21 cellular contexts compared by ENCODE assay signal in the genomic region with DNA sequence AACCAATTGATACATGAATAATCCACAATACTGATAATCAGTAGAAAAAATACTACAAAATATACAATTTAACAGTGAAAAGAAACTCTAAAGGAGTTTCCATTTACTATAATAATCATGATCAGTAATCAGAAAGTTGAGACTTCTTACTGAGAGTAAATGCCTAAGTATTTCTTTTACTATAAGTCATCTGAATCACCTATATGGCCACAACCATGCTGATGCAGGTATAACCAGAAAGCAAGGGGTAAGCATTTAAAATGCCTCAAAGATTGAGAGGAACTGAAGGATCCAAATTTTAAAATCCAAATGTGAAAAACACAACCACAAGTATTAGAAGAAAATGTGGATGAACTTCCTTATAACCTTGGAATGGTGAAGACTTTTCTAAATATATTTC. TPM values are rescaled to one million over a fixed set of nuclear protein-coding genes. Genes with fewer than 3 reads are reported as not detected.
A peak's percentile ranks its signal among the peaks of the same experiment; 100 is the strongest.
DNase-seq lines count a peak whose midpoint lies in the region; ATAC-seq, FAIRE-seq and TF ChIP-seq lines count a peak whose summit lies in the region.
"Had no signal": no experiment of that assay in that cellular context is flagged by ENCODE, and none has a peak within 500 bp of the region (broad histone marks: within the 10 kb centered on the region; RNA-seq: fewer than 3 reads in every experiment).

No MANE protein-coding gene starts in this region.

- CTCF ChIA-PET in CD4-positive, alpha-beta memory T cell (lab: Charles Lee; ENCODE audit: partially characterized antibody): interaction anchor here (1.2 to 1.3 kb wide), 2 partner anchors 22 to 40 kb away, joined by 5 to 10 read pairs; a partner anchor contains a TSS
- CTCF ChIA-PET in activated CD8-positive, alpha-beta T cell treated with anti-CD3 and anti-CD28 coated beads, Interleukin-2, amount 10 ng/mL, durations not matched to agents 7 days and 5 days (lab: Charles Lee): interaction anchor here (1.5 to 1.7 kb wide), 2 partner anchors 42 to 110 kb away, joined by 3 to 6 read pairs; no protein-coding TSS in a partner anchor
- CTCF ChIA-PET in endothelial cell of umbilical vein (lab: Charles Lee): interaction anchor here (1.4 kb wide), 2 partner anchors 12 kb away, joined by 3 to 4 read pairs; no protein-coding TSS in a partner anchor

- no peaks in the 10 kb centered on the region for H3K27me3 ChIP-seq in CD4-positive, alpha-beta memory T cell (ENCODE audit: insufficient read depth, low read length)
- no peaks in the 10 kb centered on the region for H3K27me3 ChIP-seq in endothelial cell of umbilical vein (ENCODE audit: control insufficient read depth in 2 of 2, insufficient read depth in 2 of 2, low read length in 2 of 2)
- H3K27me3 ChIP-seq: brain microvascular endothelial cell, foreskin keratinocyte, ovary, right lobe of liver had no signal

- intact Hi-C loops in CD4-positive, alpha-beta memory T cell (cut with micrococcal nuclease): loop anchor here (5.0 kb wide), 2 partner anchors 35 to 50 kb away; no protein-coding TSS in a partner anchor
- intact Hi-C loops in endothelial cell of umbilical vein (cut with micrococcal nuclease) (no loop called here), kidney (cut with DNase I) (no loop called here)

- BruUV-seq in endothelial cell of umbilical vein (replicated peaks; lab: Mats Ljungman, UMichigan): no TSS peak

- no peaks in the 10 kb centered on the region for H3K9me3 ChIP-seq in CD4-positive, alpha-beta memory T cell (ENCODE audit: control insufficient read depth in 1 of 2, low read length in 2 of 2)
- H3K9me3 ChIP-seq in endothelial cell of umbilical vein (replicated peaks; ENCODE audit: control insufficient read depth, insufficient read depth, low read length): no peaks in the 10 kb centered on the region
- no peaks in the 10 kb centered on the region for H3K9me3 ChIP-seq in kidney (ENCODE audit: control insufficient read depth in 1 of 2, low read length in 2 of 2)
- H3K9me3 ChIP-seq: ovary, right lobe of liver had no signal

- no peak overlapping the region for H3K4me3 ChIP-seq in CD4-positive, alpha-beta memory T cell (ENCODE audit: low read length in 2 of 2)
- H3K4me3 ChIP-seq in endothelial cell of umbilical vein (replicated peaks in 1 of 3; ENCODE audit: insufficient read depth in 1 of 3, low read depth in 1 of 3, low read length in 3 of 3): no peak overlapping the region
- no peak overlapping the region for H3K4me3 ChIP-seq in kidney (ENCODE audit: low read length in 2 of 2)
- H3K4me3 ChIP-seq: GM23248, ovary, right lobe of liver had no signal

- peak overlapping the region; percentile 28 for H3K4me2 ChIP-seq in endothelial cell of umbilical vein (ENCODE audit: insufficient read depth, low read length)

- ATAC-seq in activated CD8-positive, alpha-beta T cell treated with anti-CD3 and anti-CD28 coated beads, Interleukin-2, amount 10 ng/mL, durations not matched to agents 7 days and 5 days: no peak
- no peak for ATAC-seq in HG02642 (IDR thresholded peaks at IDR 0.05; ENCODE audit: poor library complexity, unreplicated experiment)
- ATAC-seq: foreskin keratinocyte, right lobe of liver, WTC11 had no signal

- H3K9me1 ChIP-seq in endothelial cell of umbilical vein (replicated peaks; ENCODE audit: control insufficient read depth, extremely low read depth, insufficient read depth, low read length): no peaks in the 10 kb centered on the region

- DNase-seq in CD4-positive, alpha-beta memory T cell: no peak
- DNase-seq in activated CD8-positive, alpha-beta T cell treated with anti-CD3 and anti-CD28 coated beads, Interleukin-2, amount 10 ng/mL, durations not matched to agents 7 days and 5 days: no peak
- DNase-seq in endothelial cell of umbilical vein (ENCODE audit: low read depth, low spot score): no peak
- DNase-seq in 8988T: no peak
- DNase-seq in kidney: no peak
- DNase-seq: brain microvascular endothelial cell, cortex of kidney, foreskin keratinocyte, GM23248, hippocampal formation, islet precursor cell, NCI-H1417 treated with DMSO at 0.1 percent for 48 hours, NCI-H2171, NCI-H69, ovary, right lobe of liver, SHP77 treated with DMSO at 0.1 percent for 48 hours had no signal

- H3K4me1 ChIP-seq in CD4-positive, alpha-beta memory T cell (ENCODE audit: insufficient read depth, low read length): peaks cover 88% of the 10 kb centered on the region
- H3K4me1 ChIP-seq in endothelial cell of umbilical vein (ENCODE audit: control insufficient read depth, extremely low read depth, insufficient read depth, low read length) (peaks cover 86% of the 10 kb centered on the region), kidney (ENCODE audit: control insufficient read depth in 1 of 2, insufficient read depth in 1 of 2, low read depth in 1 of 2, low read length in 2 of 2) (peaks cover 3 to 28% of the 10 kb centered on the region in 2 donors)
- H3K4me1 ChIP-seq: right lobe of liver had no signal

- H2AFZ ChIP-seq in endothelial cell of umbilical vein (ENCODE audit: low read depth, low read length): no peak overlapping the region
- H2AFZ ChIP-seq: GM23248 had no signal

- H3K27ac ChIP-seq in CD4-positive, alpha-beta memory T cell (ENCODE audit: low read depth, low read length): peak overlapping the region; percentile 68
- H3K27ac ChIP-seq in endothelial cell of umbilical vein (ENCODE audit: insufficient read depth, low read depth, low read length): peak overlapping the region; percentile 69
- no peak overlapping the region for H3K27ac ChIP-seq in kidney (ENCODE audit: low read depth in 2 of 2, low read length in 2 of 2)
- H3K27ac ChIP-seq: brain microvascular endothelial cell, foreskin keratinocyte, GM23248, ovary, right lobe of liver had no signal

- FAIRE-seq in endothelial cell of umbilical vein (lab: Jason Lieb, UNC): no peak
- no peak for FAIRE-seq in kidney (lab: Jason Lieb, UNC)

- H3K27ac Mint-ChIP-seq in CD4-positive, alpha-beta memory T cell: peak overlapping the region; percentile 37 to 98 (median 96)
- H3K27ac Mint-ChIP-seq in IgD-negative memory B cell: peak overlapping the region in 2 of 3 donors; percentile 27 to 90
- H3K27ac Mint-ChIP-seq in activated CD8-positive, alpha-beta T cell treated with anti-CD3 and anti-CD28 coated beads, Interleukin-2, amount 10 ng/mL, durations not matched to agents 7 days and 5 days: peak overlapping the region; percentile 98
- H3K27ac Mint-ChIP-seq: type B pancreatic cell, WTC11 had no signal

- POLR2A ChIA-PET in CD4-positive, alpha-beta memory T cell (lab: Charles Lee; ENCODE audit: partially characterized antibody): no interaction called here
- POLR2A ChIA-PET in activated CD8-positive, alpha-beta T cell treated with anti-CD3 and anti-CD28 coated beads, Interleukin-2, amount 10 ng/mL, durations not matched to agents 7 days and 5 days (lab: Charles Lee): interaction anchor here (3.1 kb wide), 1 partner anchor 23 kb away, joined by 13 read pairs; a partner anchor contains a TSS
- POLR2A ChIA-PET in endothelial cell of umbilical vein (lab: Charles Lee): no interaction called here

- H4K20me1 ChIP-seq in endothelial cell of umbilical vein (replicated peaks; ENCODE audit: control insufficient read depth, extremely low read depth, insufficient read depth, low read length): peaks cover 25% of the 10 kb centered on the region

- peaks cover 0 to 2% (median 0%) of the 10 kb centered on the region in 8 donors for H3K9me3 Mint-ChIP-seq in CD4-positive, alpha-beta memory T cell
- H3K9me3 Mint-ChIP-seq in IgD-negative memory B cell: peaks cover 0 to 4% (median 0%) of the 10 kb centered on the region in 3 donors
- H3K9me3 Mint-ChIP-seq in activated CD8-positive, alpha-beta T cell treated with anti-CD3 and anti-CD28 coated beads, Interleukin-2, amount 10 ng/mL, durations not matched to agents 7 days and 5 days (ENCODE audit: insufficient read depth): peaks cover 11% of the 10 kb centered on the region

- no peak for TF ChIP-seq POLR2A in endothelial cell of umbilical vein (IDR thresholded peaks at IDR 0.05; ENCODE audit: low read depth, low read length)

- H3K4me1 Mint-ChIP-seq in CD4-positive, alpha-beta memory T cell: peaks cover 54 to 82% (median 67%) of the 10 kb centered on the region in 4 donors
- peaks cover 50 to 59% (median 54%) of the 10 kb centered on the region in 3 donors for H3K4me1 Mint-ChIP-seq in IgD-negative memory B cell
- peaks cover 74% of the 10 kb centered on the region for H3K4me1 Mint-ChIP-seq in activated CD8-positive, alpha-beta T cell treated with anti-CD3 and anti-CD28 coated beads, Interleukin-2, amount 10 ng/mL, durations not matched to agents 7 days and 5 days (ENCODE audit: low read depth)

- TF ChIP-seq CTCF in endothelial cell of umbilical vein (IDR thresholded peaks at IDR 0.05; ENCODE audit: extremely low read depth in 1 of 2, insufficient read depth in 1 of 2, low read depth in 1 of 2, low read length in 2 of 2) (no peak), kidney (IDR thresholded peaks at IDR 0.05; ENCODE audit: borderline replicate concordance, extremely low read depth, insufficient read depth) (no peak)

- dilution Hi-C loops in endothelial cell of umbilical vein (cut with MboI; ENCODE audit: extremely low pct_ligation_motif_present, low sequenced_read_pairs): no loop called here

- H3K9ac ChIP-seq in endothelial cell of umbilical vein (replicated peaks; ENCODE audit: extremely low read depth, insufficient read depth, low read length) (no peak overlapping the region), kidney (ENCODE audit: low read length in 2 of 2) (no peak overlapping the region)
- H3K9ac ChIP-seq: GM23248 had no signal

- peaks cover 0 to 5% of the 10 kb centered on the region in 2 donors for H3K36me3 Mint-ChIP-seq in CD4-positive, alpha-beta memory T cell
- H3K36me3 Mint-ChIP-seq in IgD-negative memory B cell: peaks cover 6% of the 10 kb centered on the region
- H3K36me3 Mint-ChIP-seq in activated CD8-positive, alpha-beta T cell treated with anti-CD3 and anti-CD28 coated beads, Interleukin-2, amount 10 ng/mL, durations not matched to agents 7 days and 5 days (ENCODE audit: low read depth): peaks cover 42% of the 10 kb centered on the region

- no peaks in the 10 kb centered on the region for H3K36me3 ChIP-seq in CD4-positive, alpha-beta memory T cell (ENCODE audit: insufficient read depth, low read length)
- H3K36me3 ChIP-seq in endothelial cell of umbilical vein (ENCODE audit: control insufficient read depth in 2 of 2, extremely low read depth in 1 of 2, insufficient read depth in 2 of 2, low read length in 2 of 2): peaks cover 0 to 3% of the 10 kb centered on the region in 2 experiments
- no peaks in the 10 kb centered on the region for H3K36me3 ChIP-seq in kidney (ENCODE audit: control insufficient read depth in 1 of 2, insufficient read depth in 2 of 2, low read length in 2 of 2)
- H3K36me3 ChIP-seq: brain microvascular endothelial cell, ovary, right lobe of liver had no signal

- H3K27me3 Mint-ChIP-seq in CD4-positive, alpha-beta memory T cell: no peaks in the 10 kb centered on the region
- no peaks in the 10 kb centered on the region for H3K27me3 Mint-ChIP-seq in IgD-negative memory B cell
- H3K27me3 Mint-ChIP-seq in activated CD8-positive, alpha-beta T cell treated with anti-CD3 and anti-CD28 coated beads, Interleukin-2, amount 10 ng/mL, durations not matched to agents 7 days and 5 days (ENCODE audit: low read depth): no peaks in the 10 kb centered on the region
- H3K27me3 Mint-ChIP-seq: type B pancreatic cell had no signal

- peaks cover 99% of the 10 kb centered on the region for H3K79me2 ChIP-seq in endothelial cell of umbilical vein (ENCODE audit: control insufficient read depth, insufficient read depth, low read length)

- peak overlapping the region in 7 of 8 donors; percentile 24 to 93 (median 44) for H3K4me3 Mint-ChIP-seq in CD4-positive, alpha-beta memory T cell
- H3K4me3 Mint-ChIP-seq in IgD-negative memory B cell: no peak overlapping the region
- peak overlapping the region; percentile 81 for H3K4me3 Mint-ChIP-seq in activated CD8-positive, alpha-beta T cell treated with anti-CD3 and anti-CD28 coated beads, Interleukin-2, amount 10 ng/mL, durations not matched to agents 7 days and 5 days
- H3K4me3 Mint-ChIP-seq: type B pancreatic cell, WTC11 had no signal

RNA-seq across cellular contexts. Expression of a gene that starts 23.4 kb away (rescaled TPM):
- total RNA-seq in CD4-positive, alpha-beta memory T cell: 10 to 100 TPM; 66.9 to 67.4 TPM
- 10 to 100 TPM; 30.5 to 31.5 TPM for polyA plus RNA-seq in CD4-positive, alpha-beta memory T cell
- polyA plus RNA-seq in IgD-negative memory B cell (30.0 TPM), endothelial cell of umbilical vein (53.6 and 61.1 TPM in 2 replicates), kidney (ENCODE audit: insufficient read depth, low read depth, low replicate concordance) (6.6 TPM)
- total RNA-seq in activated CD8-positive, alpha-beta T cell treated with anti-CD3 and anti-CD28 coated beads, Interleukin-2, amount 10 ng/mL, durations not matched to agents 7 days and 5 days: 10 to 100 TPM; 38.2 to 39.5 TPM
- total RNA-seq in endothelial cell of umbilical vein (176 and 193 TPM in 2 replicates), kidney (35.7 TPM)
- 62.9 and 67.5 TPM in 2 replicates for polyA plus RNA-seq in endothelial cell of umbilical vein (2011; cell fraction: cytosol; rRNA removed)
- polyA plus RNA-seq in endothelial cell of umbilical vein (2011; cell fraction: nucleus; rRNA removed): 180 and 190 TPM in 2 replicates
- polyA plus RNA-seq in endothelial cell of umbilical vein (2012): 76.5 and 115 TPM in 2 replicates
- polyA minus RNA-seq in endothelial cell of umbilical vein: 302 and 356 TPM in 2 replicates
- 32.8 TPM for polyA minus RNA-seq in endothelial cell of umbilical vein (2011; cell fraction: cytosol; rRNA and poly(A)+ RNA removed)
- 1,081 and 1,155 TPM in 2 replicates for polyA minus RNA-seq in endothelial cell of umbilical vein (2011; cell fraction: nucleus; rRNA and poly(A)+ RNA removed)

Comparison
In these comparisons a context has a peak if more than half of its experiments do, and no peak if none do; other contexts are left out.
1. H3K27ac ChIP-seq: peak in CD4-positive, alpha-beta memory T cell (single experiment) and endothelial cell of umbilical vein (single experiment); none in kidney (0 of 2).
2. H3K4me3 Mint-ChIP-seq: peak in CD4-positive, alpha-beta memory T cell (7 of 8) and activated CD8-positive, alpha-beta T cell treated with anti-CD3 and anti-CD28 coated beads, Interleukin-2, amount 10 ng/mL, durations not matched to agents 7 days and 5 days (single experiment); none in IgD-negative memory B cell (0 of 4).
3. Peak in every context shown above with its lines, with median percentiles within 50 percentile points of each other: H3K27ac Mint-ChIP-seq.